Comparison of ENCODE assay signal across 20 cellular contexts in genomic region chr11:27723685-27724084, GRCh38. TPM values are rescaled to one million over a fixed set of nuclear protein-coding genes. Genes with fewer than 3 reads are reported as not detected.
DNase-seq lines count a peak whose midpoint lies in the region; ATAC-seq and TF ChIP-seq lines count a peak whose summit lies in the region.
"Had no signal": no experiment of that assay in that cellular context is flagged by ENCODE, and none has a peak within 500 bp of the region (broad histone marks: within the 10 kb centered on the region; RNA-seq: fewer than 3 reads in every experiment).

No MANE protein-coding gene starts in this region.

- TF ChIP-seq CTCF in AG04450 (IDR thresholded peaks at IDR 0.05; ENCODE audit: low read depth, low read length) (peak; percentile 18; the same call in 1 of the 2 replicates), GM12874 (IDR thresholded peaks at IDR 0.05; ENCODE audit: insufficient read depth, low read depth, low read length) (0 out of 2 replicates have a peak, but pooled peaks have one; percentile 16), astrocyte of the cerebellum (IDR thresholded peaks at IDR 0.05; ENCODE audit: low read depth, low read length, missing control alignments) (peak; percentile 12), foreskin fibroblast (IDR thresholded peaks at IDR 0.05; ENCODE audit: low read depth, low read length) (peak; percentile 17)

- ATAC-seq in HG03342 (IDR thresholded peaks at IDR 0.05; ENCODE audit: unreplicated experiment): no peak
- ATAC-seq: gastrocnemius medialis; natural killer cell treated with Interleukin-12 subunit alpha and Interleukin-12 subunit beta and Interleukin-15 and Interleukin-18, amount 100 ng/mL, for 72 hours; psoas muscle had no signal

- in situ Hi-C loops in astrocyte of the cerebellum (cut with HindIII; ENCODE audit: low sequenced_read_pairs): loop anchor here (10.0 kb wide), 1 partner anchor 201 kb away; no protein-coding TSS in a partner anchor

- POLR2A ChIA-PET in AG04450 (lab: Yijun Ruan, JAX): interaction anchor here (1.8 kb wide), 1 partner anchor 21 kb away, joined by 4 read pairs; no protein-coding TSS in a partner anchor

- CTCF ChIA-PET in AG04450 (lab: Charles Lee): interaction anchor here (1.3 kb wide), 1 partner anchor 25 kb away, joined by 3 read pairs; no protein-coding TSS in a partner anchor

- H3K9me3 ChIP-seq in AG04450 (ENCODE audit: control insufficient read depth, insufficient read depth, low read length): no peaks in the 10 kb centered on the region
- H3K9me3 ChIP-seq: gastrocnemius medialis, psoas muscle, SJSA1, vagina had no signal

- H3K4me3 ChIP-seq in AG04450 (ENCODE audit: low read depth, low read length) (no peak overlapping the region), astrocyte of the cerebellum (ENCODE audit: low read depth, low read length) (no peak overlapping the region), foreskin fibroblast (ENCODE audit: low read depth in 1 of 2, low read length in 2 of 2) (no peak overlapping the region)
- H3K4me3 ChIP-seq: PC-9, psoas muscle, vagina had no signal

- no peak overlapping the region for H3K27ac ChIP-seq in AG04450 (ENCODE audit: low read depth, low read length)
- H3K27ac ChIP-seq: gastrocnemius medialis, PC-9, psoas muscle, SJSA1, spleen, vagina had no signal

- DNase-seq in AG04450 (ENCODE audit: low read depth, low spot score) (no peak), astrocyte of the cerebellum (ENCODE audit: low read depth) (no peak), foreskin fibroblast (no peak), RKO (ENCODE audit: low spot score) (no peak), GOT3 (lab: John Stamatoyannopoulos, UW) (no peak)
- no peak for DNase-seq in activated CD4-positive, CD25-positive, alpha-beta regulatory T cell (lab: John Stamatoyannopoulos, UW)
- DNase-seq: activated CD4-positive, alpha-beta T cell treated with anti-CD3 and anti-CD28 coated beads for 1 hour; dermis blood vessel endothelial cell; DND-41; gastrocnemius medialis; MM.1S; NCI-H1694 treated with DMSO at 0.1 percent for 48 hours; PC-9; psoas muscle; spleen had no signal

- H3K27me3 ChIP-seq in AG04450 (ENCODE audit: control insufficient read depth, insufficient read depth, low read length): no peaks in the 10 kb centered on the region

RNA-seq across cellular contexts. Expression of gene BDNF, which starts 23.4 kb away (rescaled TPM):
- polyA plus RNA-seq in AG04450 (2011; rRNA removed): 72.0 and 85.6 TPM in 2 replicates
- 90.8 and 105 TPM in 2 replicates for polyA minus RNA-seq in AG04450 (2011; rRNA and poly(A)+ RNA removed)
